Comparison of ENCODE assay signal across 8 cellular contexts in genomic region chr6:40308533-40309306, GRCh38.
DNase-seq lines count a peak whose midpoint lies in the region; ATAC-seq, FAIRE-seq and TF ChIP-seq lines count a peak whose summit lies in the region.

No MANE protein-coding gene starts in this region.

- no peaks in the 10 kb centered on the region for H3K4me1 ChIP-seq in SJCRH30
- H3K4me1 ChIP-seq in adipocyte (ENCODE audit: control insufficient read depth, insufficient read depth, low read length), result no peaks in the 10 kb centered on the region
- peaks cover 0 to 5% of the 10 kb centered on the region in 2 donors for H3K4me1 ChIP-seq in right atrium auricular region
- H3K4me1 ChIP-seq in gastrocnemius medialis, result peaks cover 0 to 7% of the 10 kb centered on the region in 2 donors

- H3K27me3 ChIP-seq in SJCRH30 (no peaks in the 10 kb centered on the region), adipocyte (replicated peaks; ENCODE audit: control insufficient read depth, insufficient read depth, low read length) (peaks cover 42% of the 10 kb centered on the region), right atrium auricular region (peaks cover 0 to 3% of the 10 kb centered on the region in 2 donors), gastrocnemius medialis (no peaks in the 10 kb centered on the region)

- peak; percentile 20 for DNase-seq in DMS153 (lab: John Stamatoyannopoulos, UW)
- peak; percentile 24 for DNase-seq in HTR-8/SVneo (ENCODE audit: insufficient read length, low spot score)
- DNase-seq in SJCRH30, result peak; percentile 52 to 76
- DNase-seq in adipocyte (ENCODE audit: low read depth), result peak; percentile 74
- no peak for DNase-seq in right atrium auricular region (ENCODE audit: low spot score)
- peak in 1 of 2 donors; percentile 35 for DNase-seq in gastrocnemius medialis
- DNase-seq in NCI-H2107 treated with DMSO at 0.1 percent for 48 hours (lab: John Stamatoyannopoulos, UW; ENCODE audit: unreplicated experiment), result no peak
- no peak for DNase-seq in cerebellar nuclear complex (lab: John Stamatoyannopoulos, UW)

- H3K36me3 ChIP-seq in SJCRH30 (no peaks in the 10 kb centered on the region), adipocyte (ENCODE audit: control insufficient read depth, insufficient read depth, low read length, severe bottlenecking) (no peaks in the 10 kb centered on the region), right atrium auricular region (no peaks in the 10 kb centered on the region), gastrocnemius medialis (no peaks in the 10 kb centered on the region)

- in situ Hi-C loops in gastrocnemius medialis (cut with MboI; ENCODE audit: low sequenced_read_pairs in 4 of 4), result loop anchor here in 3 of 4 donors (25.0 kb wide), 2 partner anchors 321 to 946 kb away; no protein-coding TSS in a partner anchor

- H3K9ac ChIP-seq in adipocyte (ENCODE audit: low read length), result no peak overlapping the region

- intact Hi-C loops in gastrocnemius medialis (cut with DNase I; ENCODE audit: low total_unique reads), result loop anchor here (1.0 to 5.0 kb wide), 2 partner anchors 327 to 441 kb away; no protein-coding TSS in a partner anchor

- no peak for TF ChIP-seq POLR2A in gastrocnemius medialis (IDR thresholded peaks at IDR 0.05)

- FAIRE-seq in HTR-8/SVneo (lab: Jason Lieb, UNC), result no peak

- H3K27ac ChIP-seq in SJCRH30 (no peak overlapping the region), right atrium auricular region (no peak overlapping the region), gastrocnemius medialis (no peak overlapping the region)

- H3K4me3 ChIP-seq in SJCRH30, result no peak overlapping the region
- no peak overlapping the region for H3K4me3 ChIP-seq in adipocyte (ENCODE audit: low read length)
- no peak overlapping the region for H3K4me3 ChIP-seq in right atrium auricular region
- no peak overlapping the region for H3K4me3 ChIP-seq in gastrocnemius medialis

- TF ChIP-seq CTCF in right atrium auricular region (IDR thresholded peaks at IDR 0.05), result peak; percentile 90 to 95
- peak; percentile 83 to 86 (median 84) for TF ChIP-seq CTCF in gastrocnemius medialis (IDR thresholded peaks at IDR 0.05 in 4 of 5, conservative IDR thresholded peaks at IDR 0.05 in 1 of 5)

- H3K9me3 ChIP-seq in SJCRH30 (replicated peaks) (no peaks in the 10 kb centered on the region), adipocyte (ENCODE audit: control insufficient read depth, low read length) (peaks cover 10% of the 10 kb centered on the region), right atrium auricular region (no peaks in the 10 kb centered on the region), gastrocnemius medialis (no peaks in the 10 kb centered on the region)

- ATAC-seq in gastrocnemius medialis, result peak in 1 of 2 donors; percentile 58

Comparison
In these comparisons a context has a peak if more than half of its experiments do, and no peak if none do; other contexts are left out.
1. DNase-seq: peak in DMS153 (single experiment), HTR-8/SVneo (single experiment), SJCRH30 (2 of 2) and adipocyte (single experiment); none in right atrium auricular region (single experiment), NCI-H2107 treated with DMSO at 0.1 percent for 48 hours (single experiment) and cerebellar nuclear complex (0 of 2).